Comparison of ENCODE assay signal across 12 cellular contexts in the genomic region with DNA sequence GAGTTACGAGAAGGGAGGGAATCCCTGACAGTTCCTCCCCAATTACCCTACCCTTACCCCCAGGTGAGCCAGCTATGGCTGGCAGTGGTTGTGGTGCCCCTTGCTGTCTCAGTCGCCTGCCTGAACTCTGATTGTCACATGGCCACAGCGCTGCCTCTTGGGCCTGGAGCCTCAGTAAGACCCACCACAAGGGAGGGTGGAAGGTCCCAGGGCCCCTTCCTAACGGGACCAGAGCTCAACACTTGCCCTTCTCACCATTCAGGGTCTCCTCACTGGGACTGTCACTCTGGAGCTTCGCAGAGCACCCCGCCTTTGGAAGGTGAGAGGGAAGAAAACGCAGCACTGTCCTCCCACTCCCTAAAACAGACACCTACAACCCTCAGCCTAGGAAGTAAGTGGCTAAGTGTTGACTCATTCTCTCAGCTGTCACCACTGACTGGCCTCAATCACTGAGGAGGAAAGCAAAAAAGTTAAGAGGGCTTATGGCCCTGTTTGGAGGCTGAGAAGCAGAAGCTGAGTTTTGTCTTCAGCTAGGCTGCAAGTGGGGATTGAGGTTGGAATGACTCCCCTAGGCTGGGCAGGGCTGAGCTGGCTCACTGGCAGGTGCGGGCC. TPM values are rescaled to one million over a fixed set of nuclear protein-coding genes. Genes with fewer than 3 reads are reported as not detected.
DNase-seq lines count a peak whose midpoint lies in the region; ATAC-seq and TF ChIP-seq lines count a peak whose summit lies in the region.
"Had no signal": no experiment of that assay in that cellular context is flagged by ENCODE, and none has a peak within 500 bp of the region (broad histone marks: within the 10 kb centered on the region; RNA-seq: fewer than 3 reads in every experiment).

No MANE protein-coding gene starts in this region.

- ATAC-seq in stimulated activated naive CD8-positive, alpha-beta T cell treated with anti-CD3 and anti-CD28 coated beads, Interleukin-15, Interleukin-2, amounts not matched to agents 100 U/mL and 50 U/mL, for 24 hours: no peak
- no peak for ATAC-seq in activated CD8-positive, alpha-beta T cell treated with anti-CD3 and anti-CD28 coated beads for 36 hours
- no peak for ATAC-seq in GM18520 (IDR thresholded peaks at IDR 0.05; ENCODE audit: unreplicated experiment)

- peaks cover 50% of the 10 kb centered on the region for H3K4me1 ChIP-seq in hepatocyte (ENCODE audit: insufficient read depth)

- H3K9me3 Mint-ChIP-seq in stimulated activated naive CD8-positive, alpha-beta T cell treated with anti-CD3 and anti-CD28 coated beads, Interleukin-15, Interleukin-2, amounts not matched to agents 100 ng/mL and 50 ng/mL, for 24 hours: no peaks in the 10 kb centered on the region
- no peaks in the 10 kb centered on the region for H3K9me3 Mint-ChIP-seq in activated CD8-positive, alpha-beta T cell treated with anti-CD3 and anti-CD28 coated beads for 36 hours
- H3K9me3 Mint-ChIP-seq in type B pancreatic cell: no peaks in the 10 kb centered on the region

- POLR2A ChIA-PET in activated CD8-positive, alpha-beta T cell treated with anti-CD3 and anti-CD28 coated beads for 36 hours (lab: Charles Lee): interaction anchor here (1.0 to 4.7 kb wide), 3 partner anchors 9 to 646 kb away, joined by 3 to 30 read pairs (median 7); a partner anchor contains a TSS

- H3K9me2 ChIP-seq in hepatocyte (replicated peaks; ENCODE audit: insufficient read depth): no peaks in the 10 kb centered on the region

- H3K27me3 Mint-ChIP-seq in stimulated activated naive CD8-positive, alpha-beta T cell treated with anti-CD3 and anti-CD28 coated beads, Interleukin-15, Interleukin-2, amounts not matched to agents 100 ng/mL and 50 ng/mL, for 24 hours: peaks cover 9% of the 10 kb centered on the region
- H3K27me3 Mint-ChIP-seq in activated CD8-positive, alpha-beta T cell treated with anti-CD3 and anti-CD28 coated beads for 36 hours: no peaks in the 10 kb centered on the region
- H3K27me3 Mint-ChIP-seq in type B pancreatic cell: no peaks in the 10 kb centered on the region

- WGBS in hepatocyte (ENCODE audit: low lambda C conversion rate, missing lambda C conversion rate): 87% methylated on average over 8 of the region's 8 CpGs

- no peak overlapping the region for H2AFZ ChIP-seq in hepatocyte

- no peaks in the 10 kb centered on the region for H3K27me3 ChIP-seq in hepatocyte

- no peaks in the 10 kb centered on the region for H4K20me1 ChIP-seq in hepatocyte (ENCODE audit: insufficient read depth, poor library complexity, severe bottlenecking)

- TF ChIP-seq CTCF in activated CD8-positive, alpha-beta T cell treated with anti-CD3 and anti-CD28 coated beads for 36 hours (IDR thresholded peaks at IDR 0.05): no peak
- TF ChIP-seq CTCF in hepatocyte (IDR thresholded peaks at IDR 0.05; ENCODE audit: poor library complexity): no peak
- no peak for TF ChIP-seq CTCF in type B pancreatic cell (conservative IDR thresholded peaks at IDR 0.05)

- CTCF ChIA-PET in activated CD8-positive, alpha-beta T cell treated with anti-CD3 and anti-CD28 coated beads for 36 hours (lab: Charles Lee): interaction anchor here (0.8 to 13.2 kb wide), 9 partner anchors 7 to 131 kb away, joined by 3 to 267 read pairs (median 52); a partner anchor contains a TSS

- intact Hi-C loops in activated CD8-positive, alpha-beta T cell treated with anti-CD3 and anti-CD28 coated beads for 36 hours (cut with micrococcal nuclease): no loop called here

- H3K4me3 ChIP-seq in hepatocyte: no peak overlapping the region

- H3K27ac Mint-ChIP-seq in stimulated activated naive CD8-positive, alpha-beta T cell treated with anti-CD3 and anti-CD28 coated beads, Interleukin-15, Interleukin-2, amounts not matched to agents 100 ng/mL and 50 ng/mL, for 24 hours: peak overlapping the region; percentile 20
- H3K27ac Mint-ChIP-seq in activated CD8-positive, alpha-beta T cell treated with anti-CD3 and anti-CD28 coated beads for 36 hours: peak overlapping the region; percentile 1
- peak overlapping the region; percentile 96 for H3K27ac Mint-ChIP-seq in type B pancreatic cell

- H3K36me3 Mint-ChIP-seq in stimulated activated naive CD8-positive, alpha-beta T cell treated with anti-CD3 and anti-CD28 coated beads, Interleukin-15, Interleukin-2, amounts not matched to agents 100 ng/mL and 50 ng/mL, for 24 hours (ENCODE audit: low read depth): no peaks in the 10 kb centered on the region
- no peaks in the 10 kb centered on the region for H3K36me3 Mint-ChIP-seq in activated CD8-positive, alpha-beta T cell treated with anti-CD3 and anti-CD28 coated beads for 36 hours (ENCODE audit: low read depth)
- no peaks in the 10 kb centered on the region for H3K36me3 Mint-ChIP-seq in type B pancreatic cell
- H3K36me3 Mint-ChIP-seq: CD14-positive monocyte had no signal

- H3K9me3 ChIP-seq in hepatocyte (ENCODE audit: low read depth): no peaks in the 10 kb centered on the region

- no peaks in the 10 kb centered on the region for H3K36me3 ChIP-seq in hepatocyte (replicated peaks; ENCODE audit: insufficient read depth, low read depth)

- H3K4me2 ChIP-seq in hepatocyte: peak overlapping the region; percentile 85

- peaks cover 20% of the 10 kb centered on the region for H3K79me2 ChIP-seq in hepatocyte

- H3K27ac ChIP-seq in hepatocyte: peak overlapping the region; percentile 99

- H3K4me3 Mint-ChIP-seq in stimulated activated naive CD8-positive, alpha-beta T cell treated with anti-CD3 and anti-CD28 coated beads, Interleukin-15, Interleukin-2, amounts not matched to agents 100 ng/mL and 50 ng/mL, for 24 hours: peak overlapping the region; percentile 84
- H3K4me3 Mint-ChIP-seq in activated CD8-positive, alpha-beta T cell treated with anti-CD3 and anti-CD28 coated beads for 36 hours: peak overlapping the region; percentile 80
- H3K4me3 Mint-ChIP-seq in type B pancreatic cell: peak overlapping the region; percentile 94
- H3K4me3 Mint-ChIP-seq: CD14-positive monocyte had no signal

- H3K4me1 Mint-ChIP-seq in stimulated activated naive CD8-positive, alpha-beta T cell treated with anti-CD3 and anti-CD28 coated beads, Interleukin-15, Interleukin-2, amounts not matched to agents 100 ng/mL and 50 ng/mL, for 24 hours (ENCODE audit: low read depth): peaks cover 50% of the 10 kb centered on the region
- H3K4me1 Mint-ChIP-seq in activated CD8-positive, alpha-beta T cell treated with anti-CD3 and anti-CD28 coated beads for 36 hours (ENCODE audit: low read depth): peaks cover 42% of the 10 kb centered on the region
- H3K4me1 Mint-ChIP-seq in type B pancreatic cell (ENCODE audit: unreplicated experiment): peaks cover 58% of the 10 kb centered on the region

- no peak for DNase-seq in stimulated activated naive CD8-positive, alpha-beta T cell treated with anti-CD3 and anti-CD28 coated beads, Interleukin-15, Interleukin-2, amounts not matched to agents 100 U/mL and 50 U/mL, for 24 hours
- DNase-seq in activated CD8-positive, alpha-beta T cell treated with anti-CD3 and anti-CD28 coated beads for 36 hours: peak; percentile 26
- no peak for DNase-seq in hepatocyte (ENCODE audit: low spot score)
- no peak for DNase-seq in type B pancreatic cell (ENCODE audit: extremely low spot score, unreplicated experiment)
- DNase-seq in NCI-H128 (lab: John Stamatoyannopoulos, UW; ENCODE audit: unreplicated experiment): no peak
- DNase-seq in effector CD4-positive, alpha-beta T cell: no peak
- DNase-seq: NCI-H2107; stimulated activated naive CD4-positive, alpha-beta T cell treated with Interleukin-2 at 50 U/mL for 16 hours had no signal

RNA-seq across cellular contexts. Expression of a gene that starts 1.0 kb away (rescaled TPM):
- total RNA-seq in activated CD8-positive, alpha-beta T cell treated with anti-CD3 and anti-CD28 coated beads for 36 hours: not detected
- total RNA-seq in hepatocyte (1.9 and 4.9 TPM in 2 replicates), type B pancreatic cell (ENCODE audit: low replicate concordance) (1.8 and 2.9 TPM in 2 replicates)
- polyA plus RNA-seq in hepatocyte: 5.4 and 7.8 TPM in 2 replicates
- polyA plus RNA-seq: CD14-positive monocyte had no signal

RNA-seq across cellular contexts. Expression of a gene that starts 3.5 kb away (rescaled TPM):
- total RNA-seq in activated CD8-positive, alpha-beta T cell treated with anti-CD3 and anti-CD28 coated beads for 36 hours: 1 to 10 TPM; 7.2 to 8.2 TPM
- total RNA-seq in hepatocyte (29.5 and 52.8 TPM in 2 replicates), type B pancreatic cell (ENCODE audit: low replicate concordance) (47.8 and 58.0 TPM in 2 replicates)
- 24.4 and 25.1 TPM in 2 replicates for polyA plus RNA-seq in hepatocyte

RNA-seq across cellular contexts. Expression of a gene that starts 31.8 kb away (rescaled TPM):
- total RNA-seq in activated CD8-positive, alpha-beta T cell treated with anti-CD3 and anti-CD28 coated beads for 36 hours: under 1 TPM; 0.18 to 0.23 TPM
- 36.0 and 53.7 TPM in 2 replicates for total RNA-seq in hepatocyte
- 36.7 and 38.1 TPM in 2 replicates for polyA plus RNA-seq in hepatocyte
- total RNA-seq in type B pancreatic cell (ENCODE audit: low replicate concordance): 10.9 and 65.8 TPM in 2 replicates

RNA-seq across cellular contexts. Expression of a gene that starts 44.3 kb away (rescaled TPM):
- total RNA-seq in activated CD8-positive, alpha-beta T cell treated with anti-CD3 and anti-CD28 coated beads for 36 hours: not detected
- total RNA-seq in hepatocyte (not detected in 2 replicates), type B pancreatic cell (ENCODE audit: low replicate concordance) (not detected in 2 replicates)
- polyA plus RNA-seq in hepatocyte: not detected in 2 replicates
- polyA plus RNA-seq: adipose tissue, CD14-positive monocyte had no signal

RNA-seq across cellular contexts. Expression of a gene that starts 54.0 kb away (rescaled TPM):
- total RNA-seq in activated CD8-positive, alpha-beta T cell treated with anti-CD3 and anti-CD28 coated beads for 36 hours: under 1 TPM in 1 of 2 experiments, not detected in 1; 0.07 TPM
- total RNA-seq in hepatocyte (not detected in 2 replicates), type B pancreatic cell (ENCODE audit: low replicate concordance) (0.17 TPM in 1 of 2 replicates, not detected in the other)
- polyA plus RNA-seq in hepatocyte: not detected in 2 replicates
- polyA plus RNA-seq: adipose tissue, CD14-positive monocyte had no signal

Comparison
In these comparisons a context has a peak if more than half of its experiments do, and no peak if none do; other contexts are left out.
1. H3K27ac Mint-ChIP-seq: peak in every context shown above with its lines; median percentile 96 in type B pancreatic cell; 20 in stimulated activated naive CD8-positive, alpha-beta T cell treated with anti-CD3 and anti-CD28 coated beads, Interleukin-15, Interleukin-2, amounts not matched to agents 100 ng/mL and 50 ng/mL, for 24 hours; 1 in activated CD8-positive, alpha-beta T cell treated with anti-CD3 and anti-CD28 coated beads for 36 hours.